In genomic region chr15:23690450-23690852, GRCh38 we compare ENCODE assay signal across 9 cellular contexts. TPM values are rescaled to one million over a fixed set of nuclear protein-coding genes. Genes with fewer than 3 reads are reported as not detected.
DNase-seq lines count a peak whose midpoint lies in the region; ATAC-seq and TF ChIP-seq lines count a peak whose summit lies in the region.
"Had no signal": no experiment of that assay in that cellular context is flagged by ENCODE, and none has a peak within 500 bp of the region (broad histone marks: within the 10 kb centered on the region; RNA-seq: fewer than 3 reads in every experiment).

No MANE protein-coding gene starts in this region.

- H3K9me3 ChIP-seq in gastrocnemius medialis: no peaks in the 10 kb centered on the region

- no peak overlapping the region for H3K27ac ChIP-seq in gastrocnemius medialis
- H3K27ac ChIP-seq: KMS-11 had no signal

- no peaks in the 10 kb centered on the region for H3K36me3 ChIP-seq in gastrocnemius medialis

- no peaks in the 10 kb centered on the region for H3K4me1 Mint-ChIP-seq in HFFc6 (ENCODE audit: low read depth)

- TF ChIP-seq POLR2A in gastrocnemius medialis (IDR thresholded peaks at IDR 0.05): no peak

- in situ Hi-C loops in gastrocnemius medialis (cut with MboI; ENCODE audit: low sequenced_read_pairs in 4 of 4): no loop called here

- H3K4me3 ChIP-seq in cardiac fibroblast (replicated peaks in 1 of 2; ENCODE audit: low read depth in 2 of 2, low read length in 2 of 2): no peak overlapping the region
- no peak overlapping the region for H3K4me3 ChIP-seq in gastrocnemius medialis

- intact Hi-C loops in gastrocnemius medialis (cut with DNase I; ENCODE audit: low total_unique reads): no loop called here

- no peaks in the 10 kb centered on the region for H3K4me1 ChIP-seq in gastrocnemius medialis

- no peaks in the 10 kb centered on the region for H3K27me3 ChIP-seq in gastrocnemius medialis

- H3K36me3 Mint-ChIP-seq in HFFc6 (ENCODE audit: low read depth): no peaks in the 10 kb centered on the region; the same call in 1 of the 2 replicates

- H3K9me3 Mint-ChIP-seq in HFFc6: peaks cover 60% of the 10 kb centered on the region

- no peak overlapping the region for H3K4me3 Mint-ChIP-seq in HFFc6

- TF ChIP-seq CTCF in cardiac fibroblast (IDR thresholded peaks at IDR 0.05; ENCODE audit: low read depth, low read length) (no peak), gastrocnemius medialis (IDR thresholded peaks at IDR 0.05 in 4 of 5, conservative IDR thresholded peaks at IDR 0.05 in 1 of 5) (no peak), HFFc6 (IDR thresholded peaks at IDR 0.05) (no peak)

- ATAC-seq in gastrocnemius medialis (peak; percentile 49 to 54), GM18502 (IDR thresholded peaks at IDR 0.05; ENCODE audit: poor library complexity, unreplicated experiment) (no peak), GM21737 (IDR thresholded peaks at IDR 0.05; ENCODE audit: unreplicated experiment) (no peak)

- no peaks in the 10 kb centered on the region for H3K27me3 Mint-ChIP-seq in HFFc6 (ENCODE audit: insufficient read depth)

- H3K27ac Mint-ChIP-seq in HFFc6: no peak overlapping the region

- DNase-seq in HuH-7.5 (ENCODE audit: low spot score) (peak; percentile 83), cardiac fibroblast (ENCODE audit: low read depth in 2 of 2) (peak; percentile 9 to 76), islet precursor cell (peak; percentile 66), gastrocnemius medialis (peak; percentile 18 to 39), HFFc6 (no peak)
- no peak for DNase-seq in activated CD4-positive, alpha-beta T cell treated with anti-CD3 and anti-CD28 coated beads for 48 hours

RNA-seq across cellular contexts. Expression of gene NDN, which starts 3.3 kb away (rescaled TPM):
- total RNA-seq in gastrocnemius medialis: 10 to 100 TPM in 3 of 4 donors, 1 to 10 TPM in 1; 8.9 to 12.4 (median 12.2) TPM
- total RNA-seq in HFFc6 (2021; fragmentation: NEBNext Ultra II Directional; extraction: Animal tissue kit (Norgen Biotek cat#: 25700)): not detected

RNA-seq across cellular contexts. Expression of gene MAGEL2, which starts 42.8 kb away (rescaled TPM):
- total RNA-seq in gastrocnemius medialis: under 1 TPM in 1 of 4 donors, not detected in 3; 0.09 TPM
- under 1 TPM in 2 of 6 experiments, not detected in 4; 0.08 to 0.11 TPM for total RNA-seq in HFFc6 (2021; fragmentation: NEBNext Ultra II Directional; extraction: Animal tissue kit (Norgen Biotek cat#: 25700))

Comparison
In these comparisons a context has a peak if more than half of its experiments do, and no peak if none do; other contexts are left out.
1. DNase-seq: peak in HuH-7.5 (single experiment), cardiac fibroblast (2 of 2), islet precursor cell (single experiment) and gastrocnemius medialis (2 of 2); none in activated CD4-positive, alpha-beta T cell treated with anti-CD3 and anti-CD28 coated beads for 48 hours (single experiment) and HFFc6 (single experiment).
2. ATAC-seq: peak in gastrocnemius medialis (2 of 2); none in GM18502 (single experiment) and GM21737 (single experiment).
3. RNA of gene NDN, which starts 3.3 kb away (total RNA-seq): 8.9 to 12.4 TPM in gastrocnemius medialis; not detected in HFFc6; every median in the first group is over 4 times any median in the second.